In genomic region chr13:53012707-53013106, GRCh38 we compare ENCODE assay signal across 18 cellular contexts. TPM values are rescaled to one million over a fixed set of nuclear protein-coding genes. Genes with fewer than 3 reads are reported as not detected.
DNase-seq lines count a peak whose midpoint lies in the region; ATAC-seq and TF ChIP-seq lines count a peak whose summit lies in the region.
"Had no signal": no experiment of that assay in that cellular context is flagged by ENCODE, and none has a peak within 500 bp of the region (broad histone marks: within the 10 kb centered on the region; RNA-seq: fewer than 3 reads in every experiment).

No MANE protein-coding gene starts in this region.

- TF ChIP-seq POLR2A in uterus (IDR thresholded peaks at IDR 0.05), result no peak

- H3K9me3 ChIP-seq in uterus, result no peaks in the 10 kb centered on the region
- H3K9me3 ChIP-seq: left lung, upper lobe of right lung had no signal

- no peak overlapping the region for H3K4me3 ChIP-seq in uterus
- H3K4me3 ChIP-seq: hepatocyte, left lung, upper lobe of right lung had no signal

- no peak overlapping the region for H3K27ac ChIP-seq in uterus
- H3K27ac ChIP-seq: hepatocyte, upper lobe of right lung had no signal

- TF ChIP-seq CTCF in CD14-positive monocyte (IDR thresholded peaks at IDR 0.05), result no peak
- no peak for TF ChIP-seq CTCF in uterus (IDR thresholded peaks at IDR 0.05)

- intact Hi-C loops in CD14-positive monocyte (cut with micrococcal nuclease) (no loop called here), uterus (cut with DNase I; ENCODE audit: low total_unique reads) (no loop called here)

- no peaks in the 10 kb centered on the region for H3K4me1 ChIP-seq in uterus
- H3K4me1 ChIP-seq: left lung, upper lobe of right lung had no signal

- peaks cover 0 to 2% (median 0%) of the 10 kb centered on the region in 7 donors for H3K9me3 Mint-ChIP-seq in CD14-positive monocyte

- no peaks in the 10 kb centered on the region for H3K36me3 Mint-ChIP-seq in CD14-positive monocyte

- H3K36me3 ChIP-seq in uterus, result no peaks in the 10 kb centered on the region
- H3K36me3 ChIP-seq: left lung, upper lobe of right lung had no signal

- no peak overlapping the region for H3K27ac Mint-ChIP-seq in CD14-positive monocyte
- H3K27ac Mint-ChIP-seq: naive B cell had no signal

- no peaks in the 10 kb centered on the region for H3K27me3 ChIP-seq in uterus
- H3K27me3 ChIP-seq: hepatocyte, left lung, upper lobe of right lung had no signal

- DNase-seq in GDM1 (lab: John Stamatoyannopoulos, UW) (peak; percentile 73), OCI-M1 (lab: John Stamatoyannopoulos, UW) (peak; percentile 66), CD14-positive monocyte (ENCODE audit: low spot score) (no peak), SHP77 (lab: John Stamatoyannopoulos, UW) (no peak), uterus (no peak), DMS153 treated with DMSO at 0.1 percent for 48 hours (lab: John Stamatoyannopoulos, UW; ENCODE audit: unreplicated experiment) (no peak)
- DNase-seq: left lung; naive B cell; NCI-H1105; NCI-H524 treated with DMSO at 0.1 percent for 48 hours; stimulated activated CD4-positive, alpha-beta T cell treated with anti-CD3 and anti-CD28 coated beads, Interleukin-1b, Interleukin-23, amount 100 ng/mL, for 48 hours; upper lobe of right lung had no signal

- peaks cover 8% of the 10 kb centered on the region for H3K4me1 Mint-ChIP-seq in CD14-positive monocyte

- H3K27me3 Mint-ChIP-seq in CD14-positive monocyte (ENCODE audit: low read depth in 3 of 3), result peaks cover 0 to 10% (median 4%) of the 10 kb centered on the region in 3 donors

- H3K4me3 Mint-ChIP-seq in CD14-positive monocyte, result no peak overlapping the region
- H3K4me3 Mint-ChIP-seq: naive B cell had no signal

- ATAC-seq in GM19351 (IDR thresholded peaks at IDR 0.05; ENCODE audit: unreplicated experiment) (peak; percentile 82), HG03442 (IDR thresholded peaks at IDR 0.05; ENCODE audit: unreplicated experiment) (peak; percentile 56)
- ATAC-seq: activated CD4-positive, CD25-positive, alpha-beta regulatory T cell treated with anti-CD3 and anti-CD28 coated beads, Interleukin-2, amount 50 U/mL, for 24 hours; left lung; upper lobe of right lung had no signal

RNA-seq across cellular contexts. Expression of gene OLFM4, which starts 15.9 kb away (rescaled TPM):
- not detected for polyA plus RNA-seq in CD14-positive monocyte
- 1 to 10 TPM in 1 of 4 donors, not detected in 3; 1.9 TPM for total RNA-seq in uterus
- total RNA-seq: epithelial cell of proximal tubule, SK-MEL-5, upper lobe of right lung had no signal

Comparison
In these comparisons a context has a peak if more than half of its experiments do, and no peak if none do; other contexts are left out.
1. DNase-seq: peak in GDM1 (single experiment) and OCI-M1 (single experiment); none in CD14-positive monocyte (single experiment), SHP77 (0 of 2), uterus (0 of 2) and DMS153 treated with DMSO at 0.1 percent for 48 hours (single experiment).